ENCODE assay signal across 10 cellular contexts in genomic region chr13:37747071-37747612, GRCh38.
DNase-seq lines count a peak whose midpoint lies in the region; ATAC-seq and TF ChIP-seq lines count a peak whose summit lies in the region.
"Had no signal": no experiment of that assay in that cellular context is flagged by ENCODE, and none has a peak within 500 bp of the region (broad histone marks: within the 10 kb centered on the region; RNA-seq: fewer than 3 reads in every experiment).

No MANE protein-coding gene starts in this region.

- H3K4me1 ChIP-seq in GM23338 (ENCODE audit: insufficient read depth): no peaks in the 10 kb centered on the region

- peak overlapping the region; percentile 82; the same call in 1 of the 2 replicates for H3K27ac Mint-ChIP-seq in GM23338
- no peak overlapping the region for H3K27ac Mint-ChIP-seq in activated naive CD4-positive, alpha-beta T cell treated with anti-CD3 and anti-CD28 coated beads, Interleukin-2, amount 50 U/mL, for 72 hours
- H3K27ac Mint-ChIP-seq: effector memory CD8-positive, alpha-beta T cell had no signal

- H3K27me3 ChIP-seq in GM23338 (ENCODE audit: insufficient read depth): no peaks in the 10 kb centered on the region

- DNase-seq in GM23338 (ENCODE audit: low spot score) (no peak), NCI-H2081 (lab: John Stamatoyannopoulos, UW) (peak; percentile 65 to 86), choroid plexus epithelial cell (ENCODE audit: low read depth) (peak; percentile 91), retinal pigment epithelial cell (ENCODE audit: low read depth) (peak; percentile 83), T-helper 2 cell (no peak), NCI-H526 (lab: John Stamatoyannopoulos, UW) (no peak), GM10266 (ENCODE audit: extremely low spot score) (no peak)
- no peak for DNase-seq in activated naive CD4-positive, alpha-beta T cell treated with anti-CD3 and anti-CD28 coated beads, Interleukin-2, amount 50 U/mL, for 72 hours (ENCODE audit: low spot score in 2 of 2)
- DNase-seq: effector memory CD8-positive, alpha-beta T cell; posterior cingulate gyrus had no signal

- no peaks in the 10 kb centered on the region for H3F3A ChIP-seq in GM23338 (replicated peaks; ENCODE audit: low read depth)

- H4K20me1 ChIP-seq in GM23338 (replicated peaks; ENCODE audit: insufficient read depth): no peaks in the 10 kb centered on the region

- no peaks in the 10 kb centered on the region for H3K79me2 ChIP-seq in GM23338 (replicated peaks; ENCODE audit: insufficient read depth)

- H3K9me3 Mint-ChIP-seq in GM23338: no peaks in the 10 kb centered on the region
- H3K9me3 Mint-ChIP-seq in activated naive CD4-positive, alpha-beta T cell treated with anti-CD3 and anti-CD28 coated beads, Interleukin-2, amount 50 U/mL, for 72 hours: peaks cover 4% of the 10 kb centered on the region in 2 donors

- no peak overlapping the region for H3K4me3 ChIP-seq in GM23338
- no peak overlapping the region for H3K4me3 ChIP-seq in choroid plexus epithelial cell (ENCODE audit: low read depth, low read length)
- no peak overlapping the region for H3K4me3 ChIP-seq in retinal pigment epithelial cell (ENCODE audit: low read length)

- H3K9me2 ChIP-seq in GM23338 (ENCODE audit: insufficient read depth): no peaks in the 10 kb centered on the region

- no peak overlapping the region for H2AFZ ChIP-seq in GM23338

- H3K4me1 Mint-ChIP-seq in GM23338: no peaks in the 10 kb centered on the region

- H3K4me3 Mint-ChIP-seq in GM23338: no peak overlapping the region
- H3K4me3 Mint-ChIP-seq: effector memory CD8-positive, alpha-beta T cell had no signal

- TF ChIP-seq CTCF in GM23338 (conservative IDR thresholded peaks at IDR 0.05; ENCODE audit: low read depth in 2 of 2) (no peak), choroid plexus epithelial cell (conservative IDR thresholded peaks at IDR 0.05; ENCODE audit: low read depth, low read length) (no peak), retinal pigment epithelial cell (conservative IDR thresholded peaks at IDR 0.05; ENCODE audit: low read depth, low read length) (no peak), GM10266 (IDR thresholded peaks at IDR 0.05; ENCODE audit: control insufficient read depth, insufficient read depth, low read depth, missing control alignments) (no peak)

- no peaks in the 10 kb centered on the region for H3K36me3 ChIP-seq in GM23338 (ENCODE audit: insufficient read depth)

- no peak overlapping the region for H3K27ac ChIP-seq in GM23338 (ENCODE audit: low read depth)

- H3K27me3 Mint-ChIP-seq in GM23338 (ENCODE audit: insufficient read depth, low read depth, poor library complexity): no peaks in the 10 kb centered on the region
- H3K27me3 Mint-ChIP-seq: effector memory CD8-positive, alpha-beta T cell had no signal

- ATAC-seq in GM23338: no peak
- no peak for ATAC-seq in activated naive CD4-positive, alpha-beta T cell treated with anti-CD3 and anti-CD28 coated beads, Interleukin-2, amount 50 U/mL, for 72 hours
- ATAC-seq: effector memory CD8-positive, alpha-beta T cell had no signal

- no peak overlapping the region for H3K4me2 ChIP-seq in GM23338

- no peaks in the 10 kb centered on the region for H3K36me3 Mint-ChIP-seq in GM23338 (ENCODE audit: low read depth)
- H3K36me3 Mint-ChIP-seq in activated naive CD4-positive, alpha-beta T cell treated with anti-CD3 and anti-CD28 coated beads, Interleukin-2, amount 50 U/mL, for 72 hours: no peaks in the 10 kb centered on the region

TF ChIP-seq in GM23338, 12 proteins besides CTCF, POLR2A, EP300 and RAD21:
- TF ChIP-seq ZNF462 (CRISPR knock-in tag; IDR thresholded peaks at IDR 0.05) (no peak), EZH2phosphoT487 (IDR thresholded peaks at IDR 0.05; ENCODE audit: unreplicated experiment) (no peak), EZH2 (IDR thresholded peaks at IDR 0.05; ENCODE audit: low read depth, unreplicated experiment) (no peak), CREB1 (CRISPR knock-in tag; IDR thresholded peaks at IDR 0.05; ENCODE audit: low read depth) (no peak), STAT1 (IDR thresholded peaks at IDR 0.05; ENCODE audit: unreplicated experiment) (no peak), NANOG (IDR thresholded peaks at IDR 0.05; ENCODE audit: borderline replicate concordance) (no peak), ZNF114 (CRISPR knock-in tag; IDR thresholded peaks at IDR 0.05) (no peak), ZNF331 (CRISPR knock-in tag; IDR thresholded peaks at IDR 0.05; ENCODE audit: low read depth) (no peak), REST (IDR thresholded peaks at IDR 0.05; ENCODE audit: unreplicated experiment) (no peak)

Comparison
In these comparisons a context has a peak if more than half of its experiments do, and no peak if none do; other contexts are left out.
1. DNase-seq: peak in NCI-H2081 (2 of 2), choroid plexus epithelial cell (single experiment) and retinal pigment epithelial cell (single experiment); none in GM23338 (single experiment), T-helper 2 cell (0 of 5), NCI-H526 (0 of 2), activated naive CD4-positive, alpha-beta T cell treated with anti-CD3 and anti-CD28 coated beads, Interleukin-2, amount 50 U/mL, for 72 hours (0 of 2) and GM10266 (single experiment).